ENCODE assay signal across 8 cellular contexts in the genomic region with DNA sequence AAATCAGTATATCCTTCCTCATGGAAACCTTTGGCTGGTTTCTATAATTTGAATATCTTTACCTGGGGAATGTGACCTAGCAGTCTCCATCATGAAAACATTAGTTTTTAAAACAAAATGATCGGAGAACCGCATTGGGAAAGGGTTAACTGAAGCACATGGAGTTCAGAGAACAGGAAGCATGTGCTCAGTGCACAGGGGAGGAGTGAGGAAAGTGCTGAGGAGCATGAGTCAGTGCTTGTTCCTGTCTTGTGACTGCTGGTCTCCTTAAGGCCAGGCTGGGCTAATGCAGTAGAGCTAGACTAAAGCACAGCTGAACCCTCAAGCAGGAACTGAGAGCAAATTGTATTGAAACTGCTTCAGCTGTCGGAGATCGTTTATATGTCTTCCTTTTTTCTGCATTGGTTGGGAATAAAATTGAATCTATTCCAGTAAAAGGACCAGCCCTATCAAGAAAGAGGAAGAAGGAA. TPM values are rescaled to one million over a fixed set of nuclear protein-coding genes. Genes with fewer than 3 reads are reported as not detected.
DNase-seq lines count a peak whose midpoint lies in the region; ATAC-seq, FAIRE-seq and TF ChIP-seq lines count a peak whose summit lies in the region.

No MANE protein-coding gene starts in this region.

- H3K4me1 Mint-ChIP-seq in CD8-positive, alpha-beta memory T cell: peaks cover 58 to 84% (median 76%) of the 10 kb centered on the region in 3 donors
- H3K4me1 Mint-ChIP-seq in dendritic cell treated with granulocyte-macrophage colony-stimulating factor and Interleukin-4, amounts not matched to agents 40 ng/mL and 50 ng/mL, for 4 days (ENCODE audit: low read depth): peaks cover 65% of the 10 kb centered on the region

- no peaks in the 10 kb centered on the region for H3K27me3 Mint-ChIP-seq in CD8-positive, alpha-beta memory T cell
- H3K27me3 Mint-ChIP-seq in dendritic cell treated with granulocyte-macrophage colony-stimulating factor and Interleukin-4, amounts not matched to agents 40 ng/mL and 50 ng/mL, for 4 days: no peaks in the 10 kb centered on the region

- no peak overlapping the region for H3K27ac ChIP-seq in CD8-positive, alpha-beta memory T cell (ENCODE audit: low read depth, low read length)

- H3K9me3 Mint-ChIP-seq in CD8-positive, alpha-beta memory T cell: no peaks in the 10 kb centered on the region
- no peaks in the 10 kb centered on the region for H3K9me3 Mint-ChIP-seq in dendritic cell treated with granulocyte-macrophage colony-stimulating factor and Interleukin-4, amounts not matched to agents 40 ng/mL and 50 ng/mL, for 4 days

- peak overlapping the region; percentile 74 to 94 (median 91) for H3K4me3 Mint-ChIP-seq in CD8-positive, alpha-beta memory T cell
- H3K4me3 Mint-ChIP-seq in dendritic cell treated with granulocyte-macrophage colony-stimulating factor and Interleukin-4, amounts not matched to agents 40 ng/mL and 50 ng/mL, for 4 days: peak overlapping the region; percentile 40

- FAIRE-seq in D721Med (lab: Jason Lieb, UNC): no peak

- peaks cover 57% of the 10 kb centered on the region for H3K4me1 ChIP-seq in CD8-positive, alpha-beta memory T cell (ENCODE audit: insufficient read depth, low read length)
- no peaks in the 10 kb centered on the region for H3K4me1 ChIP-seq in mucosa of descending colon (ENCODE audit: low read depth)

- TF ChIP-seq CTCF in mucosa of descending colon (IDR thresholded peaks at IDR 0.05): no peak
- no peak for TF ChIP-seq CTCF in D721Med (IDR thresholded peaks at IDR 0.05; ENCODE audit: insufficient read depth, missing control alignments)

- peaks cover 24 to 82% (median 30%) of the 10 kb centered on the region in 3 donors for H3K36me3 Mint-ChIP-seq in CD8-positive, alpha-beta memory T cell
- peaks cover 95% of the 10 kb centered on the region for H3K36me3 Mint-ChIP-seq in dendritic cell treated with granulocyte-macrophage colony-stimulating factor and Interleukin-4, amounts not matched to agents 40 ng/mL and 50 ng/mL, for 4 days (ENCODE audit: low read depth)

- H3K27ac Mint-ChIP-seq in CD8-positive, alpha-beta memory T cell: peak overlapping the region; percentile 56 to 95 (median 89)
- peak overlapping the region; percentile 92 for H3K27ac Mint-ChIP-seq in dendritic cell treated with granulocyte-macrophage colony-stimulating factor and Interleukin-4, amounts not matched to agents 40 ng/mL and 50 ng/mL, for 4 days

- intact Hi-C loops in dendritic cell treated with granulocyte-macrophage colony-stimulating factor and Interleukin-4, amounts not matched to agents 40 ng/mL and 50 ng/mL, for 4 days (cut with micrococcal nuclease): loop anchor here (5.0 kb wide), 1 partner anchor 52 kb away; no protein-coding TSS in a partner anchor
- intact Hi-C loops in mucosa of descending colon (cut with DNase I, micrococcal nuclease): no loop called here

- DNase-seq in CD8-positive, alpha-beta memory T cell: peak; percentile 24 to 79 (median 47)
- DNase-seq in HPDE6-E6E7 (ENCODE audit: extremely low spot score): peak; percentile 82
- DNase-seq in activated CD4-positive, CD25-positive, alpha-beta regulatory T cell treated with anti-CD3 and anti-CD28 coated beads, Interleukin-2, amount 50 U/mL, for 16 hours (ENCODE audit: low read depth, low spot score): peak; percentile 42
- peak in 1 of 3 donors; percentile 70 for DNase-seq in mucosa of descending colon
- peak; percentile 83 for DNase-seq in stromal cell of bone marrow (ENCODE audit: low read depth)
- DNase-seq in D721Med (ENCODE audit: insufficient read length, low spot score): no peak

- H3K4me3 ChIP-seq in CD8-positive, alpha-beta memory T cell (ENCODE audit: low read length): peak overlapping the region; percentile 19
- no peak overlapping the region for H3K4me3 ChIP-seq in mucosa of descending colon

- ATAC-seq in GM21367 (IDR thresholded peaks at IDR 0.05; ENCODE audit: unreplicated experiment) (peak; percentile 94), mucosa of descending colon (peak; percentile 97)

- H3K27me3 ChIP-seq in CD8-positive, alpha-beta memory T cell (ENCODE audit: insufficient read depth, low read length, poor library complexity, severe bottlenecking): no peaks in the 10 kb centered on the region

- no peaks in the 10 kb centered on the region for H3K9me3 ChIP-seq in CD8-positive, alpha-beta memory T cell (ENCODE audit: low read length)
- no peaks in the 10 kb centered on the region for H3K9me3 ChIP-seq in mucosa of descending colon

- H3K36me3 ChIP-seq in CD8-positive, alpha-beta memory T cell (ENCODE audit: insufficient read depth, low read length): peaks cover 43% of the 10 kb centered on the region
- no peaks in the 10 kb centered on the region for H3K36me3 ChIP-seq in mucosa of descending colon (ENCODE audit: low read depth)

- CTCF ChIA-PET in CD8-positive, alpha-beta memory T cell (lab: Charles Lee): no interaction called here

- POLR2A ChIA-PET in CD8-positive, alpha-beta memory T cell (lab: Charles Lee): no interaction called here

RNA-seq across cellular contexts. Expression of a gene that starts 5.8 kb away (rescaled TPM):
- total RNA-seq in CD8-positive, alpha-beta memory T cell: 100 to 1,000 TPM; 175 to 186 TPM
- 126 TPM for polyA plus RNA-seq in CD8-positive, alpha-beta memory T cell
- 10 to 100 TPM; 14.4 to 37.9 (median 36.6) TPM for total RNA-seq in mucosa of descending colon

Comparison
In these comparisons a context has a peak if more than half of its experiments do, and no peak if none do; other contexts are left out.
1. RNA of a gene that starts 5.8 kb away (total RNA-seq): 175 to 186 TPM in CD8-positive, alpha-beta memory T cell; 14.4 to 37.9 TPM in mucosa of descending colon; every median in the first group is over 4 times any median in the second.